Comparison of ENCODE assay signal across 22 cellular contexts in genomic region chr1:207518608-207519239, GRCh38. TPM values are rescaled to one million over a fixed set of nuclear protein-coding genes. Genes with fewer than 3 reads are reported as not detected.
"Had no signal": no experiment of that assay in that cellular context is flagged by ENCODE, and none has a peak within 500 bp of the region (broad histone marks: within the 10 kb centered on the region; RNA-seq: fewer than 3 reads in every experiment).

No MANE protein-coding gene starts in this region.

- H3K27me3 Mint-ChIP-seq: activated naive CD8-positive, alpha-beta T cell treated with anti-CD3 and anti-CD28 coated beads for 36 hours had no signal

- H3K4me1 ChIP-seq: breast epithelium, esophagus squamous epithelium, gastroesophageal sphincter, psoas muscle, right atrium auricular region, upper lobe of left lung had no signal

- H3K27me3 ChIP-seq: breast epithelium, esophagus squamous epithelium, gastroesophageal sphincter, neutrophil, ovary, right atrium auricular region, upper lobe of left lung had no signal

- H3K36me3 ChIP-seq: breast epithelium, esophagus squamous epithelium, gastroesophageal sphincter, ovary, right atrium auricular region, upper lobe of left lung had no signal

- H3K9me3 ChIP-seq: breast epithelium, esophagus squamous epithelium, gastroesophageal sphincter, neutrophil, psoas muscle, right atrium auricular region, upper lobe of left lung had no signal

- H3K27ac ChIP-seq: breast epithelium, coronary artery, esophagus squamous epithelium, gastroesophageal sphincter, neutrophil, ovary, psoas muscle, right atrium auricular region, upper lobe of left lung had no signal

- DNase-seq: activated CD8-positive, alpha-beta memory T cell treated with anti-CD3 and anti-CD28 coated beads for 24 hours; activated CD8-positive, alpha-beta memory T cell treated with anti-CD3 and anti-CD28 coated beads, Interleukin-2, amount 50 U/mL, for 48 hours; activated naive CD4-positive, alpha-beta T cell treated with Interleukin-2 at 50 U/mL for 16 hours; activated naive CD8-positive, alpha-beta T cell treated with anti-CD3 and anti-CD28 coated beads for 36 hours; activated T-cell treated with anti-CD3 and anti-CD28 coated beads, Interleukin-2, amount 50 U/mL, for 4 hours; esophagus squamous epithelium; head of caudate nucleus; left cardiac atrium; ovary; psoas muscle; stimulated activated CD4-positive, alpha-beta T cell treated with anti-CD3 and anti-CD28 coated beads, Interleukin-4, amount 100 ng/mL, for 24 hours; stimulated activated naive CD8-positive, alpha-beta T cell treated with anti-CD3 and anti-CD28 coated beads, Interleukin-15, Interleukin-2, amounts not matched to agents 100 U/mL and 50 U/mL, for 24 hours; upper lobe of left lung had no signal

- H3K4me1 Mint-ChIP-seq: activated naive CD8-positive, alpha-beta T cell treated with anti-CD3 and anti-CD28 coated beads for 36 hours; nephron had no signal

- H3K4me3 ChIP-seq: breast epithelium, coronary artery, esophagus squamous epithelium, gastroesophageal sphincter, ovary, psoas muscle, right atrium auricular region, upper lobe of left lung had no signal

- FAIRE-seq: islet of Langerhans had no signal

- H3K36me3 Mint-ChIP-seq: WTC11 had no signal

- ATAC-seq: activated T-cell treated with anti-CD3 and anti-CD28 coated beads, Interleukin-2, amount 50 U/mL, for 4 hours; gastroesophageal sphincter; left cardiac atrium; psoas muscle; stimulated activated naive CD8-positive, alpha-beta T cell treated with anti-CD3 and anti-CD28 coated beads, Interleukin-15, Interleukin-2, amounts not matched to agents 100 U/mL and 50 U/mL, for 24 hours; WTC11 had no signal

- H3K27ac Mint-ChIP-seq: activated naive CD8-positive, alpha-beta T cell treated with anti-CD3 and anti-CD28 coated beads for 36 hours; nephron; T-helper 2 cell treated with Interferon-gamma antibody and Interleukin-4, amounts not matched to agents 5 μg/mL and 100 μg/mL, for 36 hours; WTC11 had no signal

- H3K9me3 Mint-ChIP-seq: activated naive CD8-positive, alpha-beta T cell treated with anti-CD3 and anti-CD28 coated beads for 36 hours; activated T-cell treated with anti-CD3 and anti-CD28 coated beads, Interleukin-2, amount 50 U/mL, for 4 hours; T-helper 2 cell treated with Interferon-gamma antibody and Interleukin-4, amounts not matched to agents 5 μg/mL and 100 μg/mL, for 36 hours had no signal

- H3K4me3 Mint-ChIP-seq: activated naive CD8-positive, alpha-beta T cell treated with anti-CD3 and anti-CD28 coated beads for 36 hours; activated T-cell treated with anti-CD3 and anti-CD28 coated beads, Interleukin-2, amount 50 U/mL, for 4 hours; nephron; T-helper 2 cell treated with Interferon-gamma antibody and Interleukin-4, amounts not matched to agents 5 μg/mL and 100 μg/mL, for 36 hours; WTC11 had no signal

RNA-seq across cellular contexts. Expression of gene CR1, which starts 22.8 kb away (rescaled TPM):
- total RNA-seq: activated naive CD8-positive, alpha-beta T cell treated with anti-CD3 and anti-CD28 coated beads for 36 hours had no signal
